In the genomic region with DNA sequence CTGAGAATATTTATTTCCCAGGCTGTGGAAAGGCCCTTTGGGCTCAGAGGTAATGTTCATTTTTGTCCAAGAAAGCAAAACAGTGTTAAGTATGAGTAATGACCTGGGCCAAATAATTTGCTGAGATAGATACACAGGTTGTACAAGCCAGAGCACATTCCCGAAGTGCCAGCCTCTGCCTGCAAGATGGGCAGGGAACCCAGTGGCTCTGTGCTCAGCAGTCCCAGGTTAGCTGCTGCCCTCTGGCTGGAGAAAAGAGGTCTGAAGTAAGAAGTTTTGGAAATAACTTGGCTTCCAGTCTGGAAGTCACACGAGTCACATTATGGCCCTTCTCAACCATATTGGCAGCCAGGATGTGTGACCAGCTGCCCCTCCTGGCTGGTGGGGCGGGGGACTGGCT, we compare ENCODE assay signal across 9 cellular contexts. TPM values are rescaled to one million over a fixed set of nuclear protein-coding genes. Genes with fewer than 3 reads are reported as not detected.
DNase-seq lines count a peak whose midpoint lies in the region; TF ChIP-seq lines count a peak whose summit lies in the region.
"Had no signal": no experiment of that assay in that cellular context is flagged by ENCODE, and none has a peak within 500 bp of the region (broad histone marks: within the 10 kb centered on the region; RNA-seq: fewer than 3 reads in every experiment).

No MANE protein-coding gene starts in this region.

- H3K36me3 ChIP-seq in liver (ENCODE audit: control insufficient read depth in 4 of 4, insufficient read depth in 3 of 4, low read depth in 1 of 4, low read length in 3 of 4), result peaks cover 0 to 1% (median 0%) of the 10 kb centered on the region in 4 donors
- no peaks in the 10 kb centered on the region for H3K36me3 ChIP-seq in vagina

- H3K9me3 ChIP-seq in liver (ENCODE audit: control insufficient read depth in 4 of 4, low read length in 3 of 4) (no peaks in the 10 kb centered on the region), vagina (no peaks in the 10 kb centered on the region)

- H3K4me1 ChIP-seq in liver (ENCODE audit: control insufficient read depth in 4 of 4, insufficient read depth in 4 of 4, low read length in 3 of 4), result no peaks in the 10 kb centered on the region
- H3K4me1 ChIP-seq in vagina, result peaks cover 57% of the 10 kb centered on the region

- H3K27me3 ChIP-seq in liver (ENCODE audit: control insufficient read depth in 4 of 4, insufficient read depth in 4 of 4, low read length in 3 of 4), result no peaks in the 10 kb centered on the region
- no peaks in the 10 kb centered on the region for H3K27me3 ChIP-seq in vagina

- intact Hi-C loops in vagina (cut with DNase I), result loop anchor here (10.0 kb wide), 1 partner anchor 47 kb away; no protein-coding TSS in a partner anchor

- 50% methylated on average over 3 of the region's 3 CpGs for WGBS in liver

- DNase-seq in NCI-H526 (lab: John Stamatoyannopoulos, UW), result peak; percentile 9 to 44
- DNase-seq in NCI-H526 treated with DMSO at 0.1 percent for 48 hours (lab: John Stamatoyannopoulos, UW), result no peak
- DNase-seq in dermis blood vessel endothelial cell, result peak; percentile 71
- peak in 1 of 2 donors; percentile 88 for DNase-seq in vagina (ENCODE audit: extremely low spot score in 2 of 2)
- no peak for DNase-seq in NCI-H510A treated with DMSO at 0.1 percent for 48 hours (lab: John Stamatoyannopoulos, UW)
- DNase-seq in NCI-H2227 treated with DMSO at 0.1 percent for 48 hours (lab: John Stamatoyannopoulos, UW), result no peak
- DNase-seq in NCI-H1048 (lab: John Stamatoyannopoulos, UW), result no peak

- TF ChIP-seq CTCF in liver (IDR thresholded peaks at IDR 0.05; ENCODE audit: low read depth, low read length, missing input control) (peak; percentile 29), vagina (IDR thresholded peaks at IDR 0.05) (peak in 1 of 3 experiments; percentile 49)

- H3K9ac ChIP-seq in liver (ENCODE audit: low read depth in 1 of 2, low read length in 2 of 2), result no peak overlapping the region

- TF ChIP-seq RAD21 in liver (IDR thresholded peaks at IDR 0.05), result peak; percentile 70 to 76

- no peak for TF ChIP-seq POLR2A in vagina (IDR thresholded peaks at IDR 0.05)

- H3K4me3 ChIP-seq in liver (ENCODE audit: low read depth in 1 of 3, low read length in 3 of 3), result no peak overlapping the region
- H3K4me3 ChIP-seq in vagina, result no peak overlapping the region

- no peak overlapping the region for H3K27ac ChIP-seq in liver (ENCODE audit: low read depth in 1 of 2, low read length in 2 of 2)
- H3K27ac ChIP-seq in vagina, result peak overlapping the region; percentile 85

TF ChIP-seq in liver, 16 proteins besides CTCF, POLR2A, EP300 and RAD21:
- TF ChIP-seq, protein P1, sequence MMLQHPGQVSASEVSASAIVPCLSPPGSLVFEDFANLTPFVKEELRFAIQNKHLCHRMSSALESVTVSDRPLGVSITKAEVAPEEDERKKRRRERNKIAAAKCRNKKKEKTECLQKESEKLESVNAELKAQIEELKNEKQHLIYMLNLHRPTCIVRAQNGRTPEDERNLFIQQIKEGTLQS (IDR thresholded peaks at IDR 0.05), result no peak
- TF ChIP-seq RXRA (IDR thresholded peaks at IDR 0.05), result no peak

RNA-seq across cellular contexts. Expression of a gene that starts 20.2 kb away (rescaled TPM):
- 82.5 and 94.7 TPM in 2 replicates for total RNA-seq in dermis blood vessel endothelial cell
- total RNA-seq in liver, result 1 to 10 TPM in 1 of 2 donors, under 1 TPM in 1; 0.50 to 1.8 TPM
- 1 to 10 TPM in 1 of 2 donors, under 1 TPM in 1; 0.64 to 1.3 TPM for polyA plus RNA-seq in liver
- total RNA-seq in vagina, result 15.2 TPM
- polyA plus RNA-seq: AG04450 had no signal

Comparison
In these comparisons a context has a peak if more than half of its experiments do, and no peak if none do; other contexts are left out.
1. DNase-seq: peak in NCI-H526 (2 of 2) and dermis blood vessel endothelial cell (single experiment); none in NCI-H526 treated with DMSO at 0.1 percent for 48 hours (single experiment), NCI-H510A treated with DMSO at 0.1 percent for 48 hours (single experiment), NCI-H2227 treated with DMSO at 0.1 percent for 48 hours (single experiment) and NCI-H1048 (single experiment).